In genomic region chr13:103250071-103250470, GRCh38 we compare ENCODE assay signal across 24 cellular contexts.
"Had no signal": no experiment of that assay in that cellular context is flagged by ENCODE, and none has a peak within 500 bp of the region (broad histone marks: within the 10 kb centered on the region; RNA-seq: fewer than 3 reads in every experiment).

No MANE protein-coding gene starts in this region.

- H3K4me3 ChIP-seq: left lung, lung, neural progenitor cell, right atrium auricular region, right lobe of liver, smooth muscle cell, tibial nerve, uterus had no signal

- ATAC-seq: left colon; left lung; natural killer cell; right lobe of liver; stimulated activated memory B cell treated with anti-CD40 and anti-IgM and Interleukin-4, amounts not matched to agents 10 μg/mL and 1 μg/mL and 100 μg/mL, for 72 hours; stimulated activated naive CD8-positive, alpha-beta T cell treated with anti-CD3 and anti-CD28 coated beads, Interleukin-15, amount 100 ng/mL, for 72 hours had no signal

- H3K9me3 ChIP-seq: neutrophil, right atrium auricular region, right lobe of liver, uterus had no signal

- H3K27ac ChIP-seq: left lung, neural progenitor cell, neutrophil, parathyroid adenoma, right atrium auricular region, right lobe of liver, tibial nerve, uterus had no signal

- H3K27me3 ChIP-seq: left lung, neural progenitor cell, neutrophil, right atrium auricular region, right lobe of liver, tibial nerve, uterus had no signal

- H3K4me1 ChIP-seq: left lung, neural progenitor cell, parathyroid adenoma, right atrium auricular region, right lobe of liver, tibial nerve, uterus had no signal

- DNase-seq: kidney glomerular epithelial cell; left colon; left lung; mesendoderm; naive B cell; natural killer cell; nephron progenitor cell; occipital lobe; right lobe of liver; stimulated activated CD4-positive, alpha-beta T cell treated with anti-CD3 and anti-CD28 coated beads, Interleukin-1b, Interleukin-23, amount 100 ng/mL, for 48 hours; stimulated activated CD4-positive, alpha-beta T cell treated with anti-CD3 and anti-CD28 coated beads, Interleukin-2, amount 100 ng/mL, for 48 hours; stimulated activated CD4-positive, alpha-beta T cell treated with anti-CD3 and anti-CD28 coated beads, Interleukin-4, amount 100 ng/mL, for 4 hours; stimulated activated CD8-positive, alpha-beta memory T cell treated with anti-CD3 and anti-CD28 coated beads, Interleukin-4, amount 100 ng/mL, for 48 hours; stimulated activated naive CD4-positive, alpha-beta T cell treated with Interleukin-2 at 50 U/mL for 16 hours; stimulated activated naive CD8-positive, alpha-beta T cell treated with anti-CD3 and anti-CD28 coated beads, Interleukin-15, amount 100 ng/mL, for 72 hours; uterus had no signal

- H3K36me3 ChIP-seq: left lung, neural progenitor cell, neutrophil, right atrium auricular region, right lobe of liver, tibial nerve, uterus had no signal
